ENCODE assay signal across 8 cellular contexts in the genomic region with DNA sequence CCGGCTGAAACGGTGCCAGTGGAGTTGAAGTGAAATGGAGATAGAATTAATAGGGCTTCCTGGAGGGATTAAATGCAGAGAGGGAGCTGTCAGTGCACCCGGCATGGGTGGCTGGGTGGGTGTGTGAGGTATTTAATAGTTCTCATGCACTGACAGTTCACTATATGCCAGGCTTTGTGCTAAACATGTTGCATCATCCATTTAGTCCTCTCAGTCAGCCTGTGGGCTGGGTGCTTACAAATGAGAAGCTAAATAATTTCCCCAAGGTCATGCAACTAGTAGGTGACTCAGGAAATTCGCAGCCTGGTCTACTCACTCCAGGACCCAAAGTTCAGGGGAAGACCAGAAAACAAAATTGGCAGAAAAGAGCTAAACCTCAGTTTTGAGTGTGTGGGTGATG.
DNase-seq lines count a peak whose midpoint lies in the region; ATAC-seq lines count a peak whose summit lies in the region.

No MANE protein-coding gene starts in this region.

- H3K36me3 Mint-ChIP-seq in activated naive CD8-positive, alpha-beta T cell = no peaks in the 10 kb centered on the region

- H3K27ac Mint-ChIP-seq in activated naive CD8-positive, alpha-beta T cell = peak overlapping the region; percentile 89

- peak overlapping the region; percentile 74 for H3K4me3 Mint-ChIP-seq in activated naive CD8-positive, alpha-beta T cell

- in situ Hi-C loops in KBM-7 (cut with MboI; ENCODE audit: low pct_unique_long_range_greater_than_20kb, low sequenced_read_pairs) = no loop called here

- H3K9me3 Mint-ChIP-seq in activated naive CD8-positive, alpha-beta T cell (ENCODE audit: low read depth) = no peaks in the 10 kb centered on the region

- peaks cover 17% of the 10 kb centered on the region for H3K4me1 Mint-ChIP-seq in activated naive CD8-positive, alpha-beta T cell (ENCODE audit: low read depth)

- DNase-seq in KBM-7 (peak; percentile 21), SHP77 (lab: John Stamatoyannopoulos, UW) (no peak)
- peak; percentile 73 for DNase-seq in stimulated activated CD4-positive, alpha-beta T cell treated with anti-CD3 and anti-CD28 coated beads, Interleukin-15, amount 100 ng/mL, for 24 hours

- H3K27me3 Mint-ChIP-seq in activated naive CD8-positive, alpha-beta T cell = peaks cover 2% of the 10 kb centered on the region

- ATAC-seq in GM18520 (IDR thresholded peaks at IDR 0.05; ENCODE audit: unreplicated experiment) = peak; percentile 74
- no peak for ATAC-seq in HG03135 (IDR thresholded peaks at IDR 0.05; ENCODE audit: unreplicated experiment)
- ATAC-seq in HG02870 (IDR thresholded peaks at IDR 0.05; ENCODE audit: unreplicated experiment) = no peak
- ATAC-seq in GM19467 (IDR thresholded peaks at IDR 0.05; ENCODE audit: unreplicated experiment) = no peak

Comparison
In these comparisons a context has a peak if more than half of its experiments do, and no peak if none do; other contexts are left out.
1. DNase-seq: peak in KBM-7 (single experiment) and stimulated activated CD4-positive, alpha-beta T cell treated with anti-CD3 and anti-CD28 coated beads, Interleukin-15, amount 100 ng/mL, for 24 hours (single experiment); none in SHP77 (0 of 2).